In genomic region chr16:50489187-50489586, GRCh38 we compare ENCODE assay signal across 20 cellular contexts.
"Had no signal": no experiment of that assay in that cellular context is flagged by ENCODE, and none has a peak within 500 bp of the region (broad histone marks: within the 10 kb centered on the region; RNA-seq: fewer than 3 reads in every experiment).

No MANE protein-coding gene starts in this region.

- H3K36me3 Mint-ChIP-seq: activated CD4-positive, alpha-beta memory T cell treated with anti-CD3 and anti-CD28 coated beads for 36 hours; activated naive CD4-positive, alpha-beta T cell treated with anti-CD3 and anti-CD28 coated beads, Interleukin-2, amount 10 ng/mL, durations not matched to agents 7 days and 5 days; activated naive CD8-positive, alpha-beta T cell treated with anti-CD3 and anti-CD28 coated beads for 36 hours had no signal

- H3K27ac Mint-ChIP-seq: activated CD4-positive, alpha-beta memory T cell treated with anti-CD3 and anti-CD28 coated beads for 36 hours; activated CD4-positive, alpha-beta T cell treated with anti-CD3 and anti-CD28 coated beads, Interleukin-2, amount 10 ng/mL, durations not matched to agents 7 days and 5 days; activated naive CD4-positive, alpha-beta T cell treated with anti-CD3 and anti-CD28 coated beads, Interleukin-2, amount 10 ng/mL, durations not matched to agents 7 days and 5 days; activated naive CD8-positive, alpha-beta T cell treated with anti-CD3 and anti-CD28 coated beads for 36 hours; activated T-cell treated with anti-CD3 and anti-CD28 coated beads, Interleukin-2, amount 50 U/mL, for 72 hours; activated T-helper 2 cell treated with anti-CD3 and anti-CD28 coated beads, Interferon-gamma antibody, Interleukin-2, Interleukin-4, amounts not matched to agents 10 μg/mL and 5 μg/mL and 100 μg/mL, durations not matched to agents 14 hours and 24 hours and 36 hours; T-helper 17 cell had no signal

- DNase-seq: activated CD4-positive, alpha-beta memory T cell treated with anti-CD3 and anti-CD28 coated beads for 36 hours; activated CD4-positive, alpha-beta T cell treated with anti-CD3 and anti-CD28 coated beads, Interleukin-2, amount 10 ng/mL, durations not matched to agents 7 days and 5 days; activated CD4-positive, CD25-positive, alpha-beta regulatory T cell; activated gamma-delta T cell treated with Interleukin-2 at 50 U/mL for 16 hours; activated naive CD4-positive, alpha-beta T cell treated with anti-CD3 and anti-CD28 coated beads, Interleukin-2, amount 10 ng/mL, durations not matched to agents 7 days and 5 days; activated naive CD8-positive, alpha-beta T cell treated with anti-CD3 and anti-CD28 coated beads for 36 hours; activated T-cell treated with anti-CD3 and anti-CD28 coated beads, Interleukin-2, amount 50 U/mL, for 72 hours; brain microvascular endothelial cell; NCI-H1048; NCI-H187 treated with DMSO at 0.1 percent for 48 hours; NCI-H2081 treated with DMSO at 0.1 percent for 48 hours; NCI-H2227 treated with DMSO at 0.1 percent for 48 hours; NCI-H510A; SIG-M5; T-helper 17 cell; T1000 had no signal

- H3K27ac ChIP-seq: brain microvascular endothelial cell, cardiac muscle cell, VCaP had no signal

- FAIRE-seq: TTC549 had no signal

- H3K4me1 Mint-ChIP-seq: activated CD4-positive, alpha-beta T cell treated with anti-CD3 and anti-CD28 coated beads, Interleukin-2, amount 10 ng/mL, durations not matched to agents 7 days and 5 days; activated naive CD4-positive, alpha-beta T cell treated with anti-CD3 and anti-CD28 coated beads, Interleukin-2, amount 10 ng/mL, durations not matched to agents 7 days and 5 days; activated naive CD8-positive, alpha-beta T cell treated with anti-CD3 and anti-CD28 coated beads for 36 hours; T-helper 17 cell had no signal

- H3K36me3 ChIP-seq: brain microvascular endothelial cell, cardiac muscle cell had no signal

- ATAC-seq: activated T-cell treated with anti-CD3 and anti-CD28 coated beads, Interleukin-2, amount 50 U/mL, for 72 hours; T-helper 17 cell had no signal

- H3K4me3 Mint-ChIP-seq: activated CD4-positive, alpha-beta memory T cell treated with anti-CD3 and anti-CD28 coated beads for 36 hours; activated CD4-positive, alpha-beta T cell treated with anti-CD3 and anti-CD28 coated beads, Interleukin-2, amount 10 ng/mL, durations not matched to agents 7 days and 5 days; activated naive CD4-positive, alpha-beta T cell treated with anti-CD3 and anti-CD28 coated beads, Interleukin-2, amount 10 ng/mL, durations not matched to agents 7 days and 5 days; activated naive CD8-positive, alpha-beta T cell treated with anti-CD3 and anti-CD28 coated beads for 36 hours; activated T-cell treated with anti-CD3 and anti-CD28 coated beads, Interleukin-2, amount 50 U/mL, for 72 hours; T-helper 17 cell had no signal

- H3K27me3 ChIP-seq: brain microvascular endothelial cell had no signal

- H3K4me3 ChIP-seq: cardiac muscle cell had no signal

- H3K9me3 Mint-ChIP-seq: activated CD4-positive, alpha-beta T cell treated with anti-CD3 and anti-CD28 coated beads, Interleukin-2, amount 10 ng/mL, durations not matched to agents 7 days and 5 days had no signal
